In the genomic region with DNA sequence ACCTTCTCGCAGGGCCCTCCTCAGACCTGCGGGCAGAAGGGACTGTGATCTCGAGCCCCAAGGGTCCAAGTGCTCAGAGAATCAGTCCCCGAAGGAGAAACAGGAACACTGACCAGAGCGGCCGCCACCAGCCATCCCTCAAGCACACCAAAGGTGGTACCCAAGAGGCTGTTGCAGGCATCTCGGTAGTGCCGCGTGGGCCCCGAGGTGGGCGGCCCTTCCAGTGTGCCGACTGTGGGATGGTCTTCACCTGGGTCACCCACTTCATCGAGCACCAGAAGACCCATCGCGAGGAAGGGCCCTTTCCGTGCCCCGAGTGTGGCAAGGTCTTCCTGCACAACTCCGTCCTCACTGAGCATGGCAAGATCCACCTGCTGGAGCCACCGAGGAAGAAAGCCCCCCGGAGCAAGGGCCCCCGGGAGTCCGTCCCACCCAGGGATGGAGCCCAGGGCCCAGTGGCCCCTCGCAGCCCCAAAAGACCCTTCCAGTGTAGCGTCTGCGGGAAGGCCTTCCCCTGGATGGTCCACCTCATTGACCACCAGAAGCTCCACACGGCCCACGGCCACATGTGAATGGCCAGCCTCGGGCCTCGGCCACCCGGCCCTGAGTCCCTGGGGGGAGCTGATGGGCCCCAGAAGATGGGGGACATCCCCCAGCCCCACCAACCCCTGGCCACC, we compare ENCODE assay signal across 2 cellular contexts.
TF ChIP-seq lines count a peak whose summit lies in the region.

No MANE protein-coding gene starts in this region.

TF ChIP-seq in H1, 55 proteins besides CTCF, POLR2A, EP300 and RAD21:
- TF ChIP-seq BRCA1 (IDR thresholded peaks at IDR 0.05; ENCODE audit: low read depth, low read length) (no peak), SP4 (IDR thresholded peaks at IDR 0.05; ENCODE audit: low read length) (no peak), CBX8 (IDR thresholded peaks at IDR 0.05; ENCODE audit: borderline replicate concordance, low read depth, low read length) (no peak), CREB1 (IDR thresholded peaks at IDR 0.05) (no peak), POU5F1 (IDR thresholded peaks at IDR 0.05; ENCODE audit: low read depth, low read length) (no peak), KDM4A (IDR thresholded peaks at IDR 0.05; ENCODE audit: low read depth, low read length, severe bottlenecking) (no peak), SIX5 (IDR thresholded peaks at IDR 0.05; ENCODE audit: low read depth, low read length) (no peak), NRF1 (IDR thresholded peaks at IDR 0.05; ENCODE audit: low read depth, low read length) (no peak), SP1 (IDR thresholded peaks at IDR 0.05; ENCODE audit: low read depth, low read length) (no peak), HDAC2 (IDR thresholded peaks at IDR 0.05; ENCODE audit: borderline replicate concordance in 1 of 2, low read depth in 2 of 2, low read length in 2 of 2) (no peak), BACH1 (IDR thresholded peaks at IDR 0.05; ENCODE audit: low read length) (no peak)
- TF ChIP-seq, protein P1, sequence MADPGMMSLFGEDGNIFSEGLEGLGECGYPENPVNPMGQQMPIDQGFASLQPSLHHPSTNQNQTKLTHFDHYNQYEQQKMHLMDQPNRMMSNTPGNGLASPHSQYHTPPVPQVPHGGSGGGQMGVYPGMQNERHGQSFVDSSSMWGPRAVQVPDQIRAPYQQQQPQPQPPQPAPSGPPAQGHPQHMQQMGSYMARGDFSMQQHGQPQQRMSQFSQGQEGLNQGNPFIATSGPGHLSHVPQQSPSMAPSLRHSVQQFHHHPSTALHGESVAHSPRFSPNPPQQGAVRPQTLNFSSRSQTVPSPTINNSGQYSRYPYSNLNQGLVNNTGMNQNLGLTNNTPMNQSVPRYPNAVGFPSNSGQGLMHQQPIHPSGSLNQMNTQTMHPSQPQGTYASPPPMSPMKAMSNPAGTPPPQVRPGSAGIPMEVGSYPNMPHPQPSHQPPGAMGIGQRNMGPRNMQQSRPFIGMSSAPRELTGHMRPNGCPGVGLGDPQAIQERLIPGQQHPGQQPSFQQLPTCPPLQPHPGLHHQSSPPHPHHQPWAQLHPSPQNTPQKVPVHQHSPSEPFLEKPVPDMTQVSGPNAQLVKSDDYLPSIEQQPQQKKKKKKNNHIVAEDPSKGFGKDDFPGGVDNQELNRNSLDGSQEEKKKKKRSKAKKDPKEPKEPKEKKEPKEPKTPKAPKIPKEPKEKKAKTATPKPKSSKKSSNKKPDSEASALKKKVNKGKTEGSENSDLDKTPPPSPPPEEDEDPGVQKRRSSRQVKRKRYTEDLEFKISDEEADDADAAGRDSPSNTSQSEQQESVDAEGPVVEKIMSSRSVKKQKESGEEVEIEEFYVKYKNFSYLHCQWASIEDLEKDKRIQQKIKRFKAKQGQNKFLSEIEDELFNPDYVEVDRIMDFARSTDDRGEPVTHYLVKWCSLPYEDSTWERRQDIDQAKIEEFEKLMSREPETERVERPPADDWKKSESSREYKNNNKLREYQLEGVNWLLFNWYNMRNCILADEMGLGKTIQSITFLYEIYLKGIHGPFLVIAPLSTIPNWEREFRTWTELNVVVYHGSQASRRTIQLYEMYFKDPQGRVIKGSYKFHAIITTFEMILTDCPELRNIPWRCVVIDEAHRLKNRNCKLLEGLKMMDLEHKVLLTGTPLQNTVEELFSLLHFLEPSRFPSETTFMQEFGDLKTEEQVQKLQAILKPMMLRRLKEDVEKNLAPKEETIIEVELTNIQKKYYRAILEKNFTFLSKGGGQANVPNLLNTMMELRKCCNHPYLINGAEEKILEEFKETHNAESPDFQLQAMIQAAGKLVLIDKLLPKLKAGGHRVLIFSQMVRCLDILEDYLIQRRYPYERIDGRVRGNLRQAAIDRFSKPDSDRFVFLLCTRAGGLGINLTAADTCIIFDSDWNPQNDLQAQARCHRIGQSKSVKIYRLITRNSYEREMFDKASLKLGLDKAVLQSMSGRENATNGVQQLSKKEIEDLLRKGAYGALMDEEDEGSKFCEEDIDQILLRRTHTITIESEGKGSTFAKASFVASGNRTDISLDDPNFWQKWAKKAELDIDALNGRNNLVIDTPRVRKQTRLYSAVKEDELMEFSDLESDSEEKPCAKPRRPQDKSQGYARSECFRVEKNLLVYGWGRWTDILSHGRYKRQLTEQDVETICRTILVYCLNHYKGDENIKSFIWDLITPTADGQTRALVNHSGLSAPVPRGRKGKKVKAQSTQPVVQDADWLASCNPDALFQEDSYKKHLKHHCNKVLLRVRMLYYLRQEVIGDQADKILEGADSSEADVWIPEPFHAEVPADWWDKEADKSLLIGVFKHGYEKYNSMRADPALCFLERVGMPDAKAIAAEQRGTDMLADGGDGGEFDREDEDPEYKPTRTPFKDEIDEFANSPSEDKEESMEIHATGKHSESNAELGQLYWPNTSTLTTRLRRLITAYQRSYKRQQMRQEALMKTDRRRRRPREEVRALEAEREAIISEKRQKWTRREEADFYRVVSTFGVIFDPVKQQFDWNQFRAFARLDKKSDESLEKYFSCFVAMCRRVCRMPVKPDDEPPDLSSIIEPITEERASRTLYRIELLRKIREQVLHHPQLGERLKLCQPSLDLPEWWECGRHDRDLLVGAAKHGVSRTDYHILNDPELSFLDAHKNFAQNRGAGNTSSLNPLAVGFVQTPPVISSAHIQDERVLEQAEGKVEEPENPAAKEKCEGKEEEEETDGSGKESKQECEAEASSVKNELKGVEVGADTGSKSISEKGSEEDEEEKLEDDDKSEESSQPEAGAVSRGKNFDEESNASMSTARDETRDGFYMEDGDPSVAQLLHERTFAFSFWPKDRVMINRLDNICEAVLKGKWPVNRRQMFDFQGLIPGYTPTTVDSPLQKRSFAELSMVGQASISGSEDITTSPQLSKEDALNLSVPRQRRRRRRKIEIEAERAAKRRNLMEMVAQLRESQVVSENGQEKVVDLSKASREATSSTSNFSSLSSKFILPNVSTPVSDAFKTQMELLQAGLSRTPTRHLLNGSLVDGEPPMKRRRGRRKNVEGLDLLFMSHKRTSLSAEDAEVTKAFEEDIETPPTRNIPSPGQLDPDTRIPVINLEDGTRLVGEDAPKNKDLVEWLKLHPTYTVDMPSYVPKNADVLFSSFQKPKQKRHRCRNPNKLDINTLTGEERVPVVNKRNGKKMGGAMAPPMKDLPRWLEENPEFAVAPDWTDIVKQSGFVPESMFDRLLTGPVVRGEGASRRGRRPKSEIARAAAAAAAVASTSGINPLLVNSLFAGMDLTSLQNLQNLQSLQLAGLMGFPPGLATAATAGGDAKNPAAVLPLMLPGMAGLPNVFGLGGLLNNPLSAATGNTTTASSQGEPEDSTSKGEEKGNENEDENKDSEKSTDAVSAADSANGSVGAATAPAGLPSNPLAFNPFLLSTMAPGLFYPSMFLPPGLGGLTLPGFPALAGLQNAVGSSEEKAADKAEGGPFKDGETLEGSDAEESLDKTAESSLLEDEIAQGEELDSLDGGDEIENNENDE (IDR thresholded peaks at IDR 0.05; ENCODE audit: insufficient replicate concordance, low read length): no peak
- TF ChIP-seq, protein P2, sequence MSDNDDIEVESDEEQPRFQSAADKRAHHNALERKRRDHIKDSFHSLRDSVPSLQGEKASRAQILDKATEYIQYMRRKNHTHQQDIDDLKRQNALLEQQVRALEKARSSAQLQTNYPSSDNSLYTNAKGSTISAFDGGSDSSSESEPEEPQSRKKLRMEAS (IDR thresholded peaks at IDR 0.05): no peak
- TF ChIP-seq, protein P3, sequence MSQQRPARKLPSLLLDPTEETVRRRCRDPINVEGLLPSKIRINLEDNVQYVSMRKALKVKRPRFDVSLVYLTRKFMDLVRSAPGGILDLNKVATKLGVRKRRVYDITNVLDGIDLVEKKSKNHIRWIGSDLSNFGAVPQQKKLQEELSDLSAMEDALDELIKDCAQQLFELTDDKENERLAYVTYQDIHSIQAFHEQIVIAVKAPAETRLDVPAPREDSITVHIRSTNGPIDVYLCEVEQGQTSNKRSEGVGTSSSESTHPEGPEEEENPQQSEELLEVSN (IDR thresholded peaks at IDR 0.05): no peak

TF ChIP-seq in HepG2, 621 proteins besides CTCF, POLR2A, EP300 and RAD21:
- no peak for TF ChIP-seq ZFP36L1 (CRISPR knock-in tag; IDR thresholded peaks at IDR 0.05)
- TF ChIP-seq KDM1A (CRISPR knock-in tag; IDR thresholded peaks at IDR 0.05): no peak
- TF ChIP-seq, protein P4, sequence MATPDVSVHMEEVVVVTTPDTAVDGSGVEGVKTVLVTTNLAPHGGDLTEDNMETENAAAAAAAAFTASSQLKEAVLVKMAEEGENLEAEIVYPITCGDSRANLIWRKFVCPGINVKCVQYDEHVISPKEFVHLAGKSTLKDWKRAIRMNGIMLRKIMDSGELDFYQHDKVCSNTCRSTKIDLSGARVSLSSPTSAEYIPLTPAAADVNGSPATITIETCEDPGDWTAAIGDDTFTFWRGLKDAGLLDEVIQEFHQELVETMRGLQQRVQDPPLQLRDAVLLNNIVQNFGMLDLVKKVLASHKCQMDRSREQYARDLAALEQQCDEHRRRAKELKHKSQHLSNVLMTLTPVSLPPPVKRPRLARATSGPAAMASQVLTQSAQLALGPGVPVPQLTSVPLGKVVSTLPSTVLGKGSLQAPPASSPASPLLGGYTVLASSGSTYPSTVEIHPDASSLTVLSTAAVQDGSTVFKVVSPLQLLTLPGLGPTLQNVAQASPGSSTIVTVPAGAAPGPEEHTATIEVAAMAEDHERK (CRISPR knock-in tag; IDR thresholded peaks at IDR 0.05; ENCODE audit: low read depth): no peak
- TF ChIP-seq IRF2 (CRISPR knock-in tag; IDR thresholded peaks at IDR 0.05): no peak
- no peak for TF ChIP-seq ZFYVE20 (CRISPR knock-in tag; IDR thresholded peaks at IDR 0.05; ENCODE audit: borderline replicate concordance, low read depth)
- TF ChIP-seq ZNF124 (CRISPR knock-in tag; IDR thresholded peaks at IDR 0.05): no peak
- TF ChIP-seq, protein P5, sequence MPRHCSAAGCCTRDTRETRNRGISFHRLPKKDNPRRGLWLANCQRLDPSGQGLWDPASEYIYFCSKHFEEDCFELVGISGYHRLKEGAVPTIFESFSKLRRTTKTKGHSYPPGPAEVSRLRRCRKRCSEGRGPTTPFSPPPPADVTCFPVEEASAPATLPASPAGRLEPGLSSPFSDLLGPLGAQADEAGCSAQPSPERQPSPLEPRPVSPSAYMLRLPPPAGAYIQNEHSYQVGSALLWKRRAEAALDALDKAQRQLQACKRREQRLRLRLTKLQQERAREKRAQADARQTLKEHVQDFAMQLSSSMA (CRISPR knock-in tag; IDR thresholded peaks at IDR 0.05): no peak
- no peak for TF ChIP-seq ZNF264 (CRISPR knock-in tag; IDR thresholded peaks at IDR 0.05)
- TF ChIP-seq ZNF761 (CRISPR knock-in tag; conservative IDR thresholded peaks at IDR 0.05): no peak
- TF ChIP-seq SCMH1 (CRISPR knock-in tag; IDR thresholded peaks at IDR 0.05; ENCODE audit: borderline replicate concordance): no peak
- TF ChIP-seq ZBTB38 (CRISPR knock-in tag; IDR thresholded peaks at IDR 0.05): no peak
- no peak for TF ChIP-seq ZBTB7A (CRISPR knock-in tag; IDR thresholded peaks at IDR 0.05)
- TF ChIP-seq ZBTB7B (CRISPR knock-in tag; IDR thresholded peaks at IDR 0.05): no peak
- TF ChIP-seq, protein P6, sequence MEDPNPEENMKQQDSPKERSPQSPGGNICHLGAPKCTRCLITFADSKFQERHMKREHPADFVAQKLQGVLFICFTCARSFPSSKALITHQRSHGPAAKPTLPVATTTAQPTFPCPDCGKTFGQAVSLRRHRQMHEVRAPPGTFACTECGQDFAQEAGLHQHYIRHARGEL (CRISPR knock-in tag; IDR thresholded peaks at IDR 0.05): no peak
- TF ChIP-seq, protein P7, sequence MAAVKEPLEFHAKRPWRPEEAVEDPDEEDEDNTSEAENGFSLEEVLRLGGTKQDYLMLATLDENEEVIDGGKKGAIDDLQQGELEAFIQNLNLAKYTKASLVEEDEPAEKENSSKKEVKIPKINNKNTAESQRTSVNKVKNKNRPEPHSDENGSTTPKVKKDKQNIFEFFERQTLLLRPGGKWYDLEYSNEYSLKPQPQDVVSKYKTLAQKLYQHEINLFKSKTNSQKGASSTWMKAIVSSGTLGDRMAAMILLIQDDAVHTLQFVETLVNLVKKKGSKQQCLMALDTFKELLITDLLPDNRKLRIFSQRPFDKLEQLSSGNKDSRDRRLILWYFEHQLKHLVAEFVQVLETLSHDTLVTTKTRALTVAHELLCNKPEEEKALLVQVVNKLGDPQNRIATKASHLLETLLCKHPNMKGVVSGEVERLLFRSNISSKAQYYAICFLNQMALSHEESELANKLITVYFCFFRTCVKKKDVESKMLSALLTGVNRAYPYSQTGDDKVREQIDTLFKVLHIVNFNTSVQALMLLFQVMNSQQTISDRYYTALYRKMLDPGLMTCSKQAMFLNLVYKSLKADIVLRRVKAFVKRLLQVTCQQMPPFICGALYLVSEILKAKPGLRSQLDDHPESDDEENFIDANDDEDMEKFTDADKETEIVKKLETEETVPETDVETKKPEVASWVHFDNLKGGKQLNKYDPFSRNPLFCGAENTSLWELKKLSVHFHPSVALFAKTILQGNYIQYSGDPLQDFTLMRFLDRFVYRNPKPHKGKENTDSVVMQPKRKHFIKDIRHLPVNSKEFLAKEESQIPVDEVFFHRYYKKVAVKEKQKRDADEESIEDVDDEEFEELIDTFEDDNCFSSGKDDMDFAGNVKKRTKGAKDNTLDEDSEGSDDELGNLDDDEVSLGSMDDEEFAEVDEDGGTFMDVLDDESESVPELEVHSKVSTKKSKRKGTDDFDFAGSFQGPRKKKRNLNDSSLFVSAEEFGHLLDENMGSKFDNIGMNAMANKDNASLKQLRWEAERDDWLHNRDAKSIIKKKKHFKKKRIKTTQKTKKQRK (IDR thresholded peaks at IDR 0.05; ENCODE audit: low read length): no peak
